In the genomic region with DNA sequence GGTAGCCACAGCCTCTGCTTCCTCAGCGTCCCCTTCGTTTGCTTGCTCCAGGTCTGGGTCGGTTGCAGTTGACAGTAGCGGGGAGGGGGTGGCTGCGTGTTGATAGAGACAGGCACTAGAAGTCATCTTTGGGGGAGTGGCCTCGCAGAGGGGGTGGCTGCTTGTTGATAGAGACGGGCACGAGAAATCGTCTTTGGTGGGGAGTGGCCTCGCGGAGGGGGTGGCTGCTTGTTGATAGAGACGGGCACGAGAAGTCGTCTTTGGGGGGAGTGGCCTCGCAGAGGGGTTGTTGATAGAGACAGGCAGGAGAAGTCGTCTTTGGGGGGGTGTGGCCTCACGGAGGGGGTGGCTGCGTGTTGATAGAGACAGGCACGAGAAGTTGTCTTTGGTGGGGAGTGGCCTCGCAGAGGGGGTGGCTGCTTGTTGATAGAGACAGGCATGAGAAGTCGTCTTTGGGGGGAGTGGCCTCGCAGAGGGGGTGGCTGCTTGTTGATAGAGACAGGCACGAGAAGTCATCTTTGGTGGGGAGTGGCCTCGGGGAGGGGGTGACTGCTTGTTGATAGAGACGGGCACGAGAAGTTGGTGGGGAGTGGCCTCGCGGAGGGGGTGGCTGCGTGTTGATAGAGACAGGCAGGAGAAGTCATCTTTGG, we compare ENCODE assay signal across 8 cellular contexts.
A peak's percentile ranks its signal among the peaks of the same experiment; 100 is the strongest.
DNase-seq lines count a peak whose midpoint lies in the region; ATAC-seq lines count a peak whose summit lies in the region.

No MANE protein-coding gene starts in this region.

- peak overlapping the region; percentile 74 to 91 (median 79) for H3K4me3 Mint-ChIP-seq in naive thymus-derived CD8-positive, alpha-beta T cell

- DNase-seq in CD1c-positive myeloid dendritic cell (ENCODE audit: extremely low spot score): peak; percentile 19
- peak; percentile 36 for DNase-seq in NCI-H748 treated with DMSO at 0.1 percent for 48 hours (lab: John Stamatoyannopoulos, UW)
- peak; percentile 36 for DNase-seq in effector CD4-positive, alpha-beta T cell
- DNase-seq in naive thymus-derived CD8-positive, alpha-beta T cell: peak in 9 of 10 donors; percentile 19 to 81 (median 57)
- no peak for DNase-seq in DMS 273 (lab: John Stamatoyannopoulos, UW; ENCODE audit: unreplicated experiment)
- DNase-seq in activated CD8-positive, alpha-beta memory T cell treated with anti-CD3 and anti-CD28 coated beads, Interleukin-2, amount 50 U/mL, for 48 hours: no peak
- DNase-seq in NCI-H187 (lab: John Stamatoyannopoulos, UW): no peak

- POLR2A ChIA-PET in naive thymus-derived CD8-positive, alpha-beta T cell (lab: Charles Lee): no interaction called here

- H3K27me3 Mint-ChIP-seq in naive thymus-derived CD8-positive, alpha-beta T cell: no peaks in the 10 kb centered on the region

- peak overlapping the region; percentile 72 to 98 (median 92) for H3K27ac Mint-ChIP-seq in naive thymus-derived CD8-positive, alpha-beta T cell

- peak; percentile 65 to 80 for ATAC-seq in naive thymus-derived CD8-positive, alpha-beta T cell
- ATAC-seq in GM19397 (IDR thresholded peaks at IDR 0.05; ENCODE audit: unreplicated experiment): no peak

- H3K36me3 Mint-ChIP-seq in naive thymus-derived CD8-positive, alpha-beta T cell: peaks cover 0 to 7% (median 4%) of the 10 kb centered on the region in 3 donors

- H3K9me3 Mint-ChIP-seq in naive thymus-derived CD8-positive, alpha-beta T cell: peaks cover 0 to 5% (median 0%) of the 10 kb centered on the region in 9 donors

- peaks cover 30 to 56% (median 40%) of the 10 kb centered on the region in 4 donors for H3K4me1 Mint-ChIP-seq in naive thymus-derived CD8-positive, alpha-beta T cell

Comparison
In these comparisons a context has a peak if more than half of its experiments do, and no peak if none do; other contexts are left out.
1. DNase-seq: peak in CD1c-positive myeloid dendritic cell (single experiment), NCI-H748 treated with DMSO at 0.1 percent for 48 hours (single experiment), effector CD4-positive, alpha-beta T cell (single experiment) and naive thymus-derived CD8-positive, alpha-beta T cell (9 of 10); none in DMS 273 (single experiment), activated CD8-positive, alpha-beta memory T cell treated with anti-CD3 and anti-CD28 coated beads, Interleukin-2, amount 50 U/mL, for 48 hours (single experiment) and NCI-H187 (0 of 2).